9 cellular contexts compared by ENCODE assay signal in genomic region chr22:39146256-39147101, GRCh38. TPM values are rescaled to one million over a fixed set of nuclear protein-coding genes. Genes with fewer than 3 reads are reported as not detected.
DNase-seq lines count a peak whose midpoint lies in the region; ATAC-seq, FAIRE-seq and TF ChIP-seq lines count a peak whose summit lies in the region.
"Had no signal": no experiment of that assay in that cellular context is flagged by ENCODE, and none has a peak within 500 bp of the region (broad histone marks: within the 10 kb centered on the region; RNA-seq: fewer than 3 reads in every experiment).

No MANE protein-coding gene starts in this region.

- TF ChIP-seq CTCF in GM12864 (IDR thresholded peaks at IDR 0.05; ENCODE audit: low read depth, low read length, missing control alignments) (no peak), WTC11 (IDR thresholded peaks at IDR 0.05) (no peak), D721Med (IDR thresholded peaks at IDR 0.05; ENCODE audit: insufficient read depth, missing control alignments) (no peak)

- no peak for DNase-seq in GM12864 (ENCODE audit: low read depth)
- no peak for DNase-seq in WTC11 (ENCODE audit: low spot score)
- DNase-seq in right cardiac atrium: peak in 1 of 3 donors; percentile 38
- no peak for DNase-seq in skeletal muscle cell (ENCODE audit: low read depth)
- no peak for DNase-seq in D721Med (ENCODE audit: insufficient read length, low spot score)
- DNase-seq in RCC 7860 (ENCODE audit: low spot score): no peak
- no peak for DNase-seq in NOMO-1 treated with dmso at 0.1 percent for 144 hours (lab: John Stamatoyannopoulos, UW; ENCODE audit: unreplicated experiment)

- no peaks in the 10 kb centered on the region for H3K9me3 Mint-ChIP-seq in WTC11

- H3K4me1 Mint-ChIP-seq in WTC11: peaks cover 38% of the 10 kb centered on the region

- H3K4me1 ChIP-seq in right cardiac atrium (ENCODE audit: control insufficient read depth, insufficient read depth, low read length): peaks cover 9% of the 10 kb centered on the region

- H3K27ac ChIP-seq in right cardiac atrium (ENCODE audit: low read length): peak overlapping the region; percentile 96

- H3K4me3 ChIP-seq in GM12864 (ENCODE audit: low read depth, low read length): peak overlapping the region; percentile 55; the same call in 1 of the 2 replicates
- H3K4me3 ChIP-seq in right cardiac atrium (ENCODE audit: low read length): peak overlapping the region; percentile 88
- peak overlapping the region; percentile 90 for H3K4me3 ChIP-seq in skeletal muscle cell (ENCODE audit: low read depth, low read length)

- FAIRE-seq in D721Med (lab: Jason Lieb, UNC) (no peak), RCC 7860 (lab: Jason Lieb, UNC) (no peak)

- POLR2A ChIA-PET in WTC11 (lab: Charles Lee): no interaction called here

- H3K27ac Mint-ChIP-seq in WTC11: peak overlapping the region; percentile 95

- H3K36me3 Mint-ChIP-seq in WTC11: no peaks in the 10 kb centered on the region

- H3K9me3 ChIP-seq in right cardiac atrium (ENCODE audit: control insufficient read depth, low read length): no peaks in the 10 kb centered on the region
- H3K9me3 ChIP-seq: MG63 had no signal

- WGBS in right cardiac atrium: 57% methylated on average over 6 of the region's 6 CpGs

- no peaks in the 10 kb centered on the region for H3K27me3 ChIP-seq in right cardiac atrium (ENCODE audit: control insufficient read depth, insufficient read depth)
- H3K27me3 ChIP-seq: MG63 had no signal

- ATAC-seq in WTC11 (no peak), right cardiac atrium (no peak), HG03432 (IDR thresholded peaks at IDR 0.05; ENCODE audit: unreplicated experiment) (no peak)

- peak overlapping the region; percentile 68 for H3K4me3 Mint-ChIP-seq in WTC11

- CTCF ChIA-PET in WTC11 (lab: Charles Lee): no interaction called here

- H3K27me3 Mint-ChIP-seq in WTC11 (ENCODE audit: low read depth): peaks cover 8% of the 10 kb centered on the region

- intact Hi-C loops in right cardiac atrium (cut with DNase I): no loop called here

TF ChIP-seq in WTC11, 78 proteins besides CTCF, POLR2A, EP300 and RAD21:
- 0 out of 2 replicates have a peak, but pooled peaks have one; percentile 36 for TF ChIP-seq GTF2I (CRISPR knock-in tag; conservative IDR thresholded peaks at IDR 0.05)
- no peak for TF ChIP-seq AR (CRISPR knock-in tag; IDR thresholded peaks at IDR 0.05)
- TF ChIP-seq ESRRA (CRISPR knock-in tag; IDR thresholded peaks at IDR 0.05; ENCODE audit: borderline replicate concordance): no peak
- no peak for TF ChIP-seq ATF2 (CRISPR knock-in tag; IDR thresholded peaks at IDR 0.05; ENCODE audit: borderline replicate concordance, low read depth)

RNA-seq across cellular contexts. Expression of gene CBX7, which starts 6.0 kb away (rescaled TPM):
- total RNA-seq in WTC11 (2021) (10.6 to 11.1 TPM (median 10.6 TPM) in 3 replicates), right cardiac atrium (10 to 100 TPM; 68.1 to 97.9 (median 78.7) TPM)
- polyA plus RNA-seq in right cardiac atrium: 69.0 TPM

RNA-seq across cellular contexts. Expression of gene APOBEC3H, which starts 49.4 kb away (rescaled TPM):
- total RNA-seq in WTC11 (2021) (0.42 to 0.80 TPM (median 0.66 TPM) in 3 replicates), right cardiac atrium (under 1 TPM in 1 of 4 donors, not detected in 3; 0.57 TPM)
- polyA plus RNA-seq in right cardiac atrium: 0.25 TPM
